8 cellular contexts compared by ENCODE assay signal in genomic region chr14:50397461-50398196, GRCh38. TPM values are rescaled to one million over a fixed set of nuclear protein-coding genes. Genes with fewer than 3 reads are reported as not detected.
DNase-seq lines count a peak whose midpoint lies in the region; ATAC-seq and TF ChIP-seq lines count a peak whose summit lies in the region.

No MANE protein-coding gene starts in this region.

- TF ChIP-seq CTCF in nephron progenitor cell (IDR thresholded peaks at IDR 0.05), result no peak

- H3K4me1 Mint-ChIP-seq in T-helper 2 cell treated with Interferon-gamma antibody and Interleukin-4, amounts not matched to agents 5 μg/mL and 100 μg/mL, for 36 hours (ENCODE audit: low read depth), result peaks cover 9% of the 10 kb centered on the region
- H3K4me1 Mint-ChIP-seq in nephron progenitor cell, result peaks cover 25% of the 10 kb centered on the region

- no peaks in the 10 kb centered on the region for H3K36me3 Mint-ChIP-seq in T-helper 2 cell treated with Interferon-gamma antibody and Interleukin-4, amounts not matched to agents 5 μg/mL and 100 μg/mL, for 36 hours (ENCODE audit: low read depth)
- H3K36me3 Mint-ChIP-seq in nephron progenitor cell (ENCODE audit: low read depth), result no peaks in the 10 kb centered on the region

- peak overlapping the region; percentile 76 for H3K4me3 Mint-ChIP-seq in T-helper 2 cell treated with Interferon-gamma antibody and Interleukin-4, amounts not matched to agents 5 μg/mL and 100 μg/mL, for 36 hours
- H3K4me3 Mint-ChIP-seq in nephron progenitor cell, result peak overlapping the region; percentile 81

- no peaks in the 10 kb centered on the region for H3K9me3 Mint-ChIP-seq in T-helper 2 cell treated with Interferon-gamma antibody and Interleukin-4, amounts not matched to agents 5 μg/mL and 100 μg/mL, for 36 hours
- H3K9me3 Mint-ChIP-seq in nephron progenitor cell, result no peaks in the 10 kb centered on the region

- H3K27me3 Mint-ChIP-seq in T-helper 2 cell treated with Interferon-gamma antibody and Interleukin-4, amounts not matched to agents 5 μg/mL and 100 μg/mL, for 36 hours (ENCODE audit: low read depth), result peaks cover 34% of the 10 kb centered on the region
- peaks cover 35% of the 10 kb centered on the region for H3K27me3 Mint-ChIP-seq in nephron progenitor cell (ENCODE audit: low read depth, poor library complexity)

- ATAC-seq in esophagus mucosa (peak; percentile 30), HG03159 (IDR thresholded peaks at IDR 0.05; ENCODE audit: unreplicated experiment) (no peak)

- no peak for DNase-seq in T-helper 2 cell treated with Interferon-gamma antibody and Interleukin-4, amounts not matched to agents 5 μg/mL and 100 μg/mL, for 36 hours (ENCODE audit: low spot score)
- DNase-seq in T-helper 2 cell (no peak), SK-N-DZ (ENCODE audit: low spot score) (peak; percentile 43), nephron progenitor cell (no peak), iPS-NIHi7 (ENCODE audit: extremely low spot score) (no peak)
- DNase-seq in stimulated activated naive CD4-positive, alpha-beta T cell (lab: John Stamatoyannopoulos, UW), result no peak

- H3K27ac Mint-ChIP-seq in T-helper 2 cell treated with Interferon-gamma antibody and Interleukin-4, amounts not matched to agents 5 μg/mL and 100 μg/mL, for 36 hours, result no peak overlapping the region
- H3K27ac Mint-ChIP-seq in nephron progenitor cell, result no peak overlapping the region

RNA-seq across cellular contexts. Expression of gene CDKL1, which starts 0.9 kb away (rescaled TPM):
- polyA plus RNA-seq in SK-N-DZ (2014; cell fraction: cytosol; rRNA removed), result 1.9 and 2.6 TPM in 2 replicates
- polyA plus RNA-seq in SK-N-DZ (2014; cell fraction: nucleus; rRNA removed), result 0.97 and 1.6 TPM in 2 replicates
- total RNA-seq in esophagus mucosa, result 8.2 TPM
